Comparison of ENCODE assay signal across 21 cellular contexts in the genomic region with DNA sequence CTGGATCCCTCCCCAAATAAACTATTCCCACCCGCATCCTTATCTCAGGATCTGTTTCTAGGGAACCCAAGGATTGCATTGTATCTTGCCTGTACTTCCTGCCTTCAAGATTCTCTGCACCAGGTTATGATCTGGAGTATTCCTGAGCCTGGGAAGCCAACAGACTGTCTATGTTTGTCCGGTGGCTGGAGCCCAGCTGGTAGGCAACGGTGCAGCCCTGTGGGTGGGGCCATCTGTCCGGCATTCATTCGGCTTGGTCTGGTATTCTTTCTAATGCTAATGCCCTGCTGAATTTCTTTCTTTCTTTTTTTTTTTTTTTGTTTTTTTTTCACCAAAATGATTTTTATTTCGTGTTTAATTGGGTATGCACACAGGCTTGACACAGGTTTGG. TPM values are rescaled to one million over a fixed set of nuclear protein-coding genes. Genes with fewer than 3 reads are reported as not detected.
DNase-seq lines count a peak whose midpoint lies in the region; ATAC-seq, FAIRE-seq and TF ChIP-seq lines count a peak whose summit lies in the region.
"Had no signal": no experiment of that assay in that cellular context is flagged by ENCODE, and none has a peak within 500 bp of the region (broad histone marks: within the 10 kb centered on the region; RNA-seq: fewer than 3 reads in every experiment).

No MANE protein-coding gene starts in this region.

- no peak for TF ChIP-seq RAD21 in HepG2 (CRISPR knock-in tag; IDR thresholded peaks at IDR 0.05)

- H3K9me3 Mint-ChIP-seq in CD8-positive, alpha-beta memory T cell = no peaks in the 10 kb centered on the region

- no peaks in the 10 kb centered on the region for H3K36me3 Mint-ChIP-seq in CD8-positive, alpha-beta memory T cell

- DNase-seq in right lobe of liver (no peak), HepG2 (ENCODE audit: low spot score) (no peak), cerebellar nuclear complex (lab: John Stamatoyannopoulos, UW) (peak; percentile 15 to 45), mucosa of descending colon (no peak), upper lobe of right lung (peak; percentile 34), erythroblast (lab: John Stamatoyannopoulos, UW) (no peak)
- DNase-seq in CD8-positive, alpha-beta memory T cell = no peak
- DNase-seq: BE2C, DMS79 treated with DMSO at 0.1 percent for 48 hours, GOT3, Karpas-422, MV-4-11, NCI-H1105 treated with DMSO at 0.1 percent for 48 hours, NCI-H2029 treated with DMSO at 0.1 percent for 48 hours, NCI-H524 treated with DMSO at 0.1 percent for 48 hours had no signal

- no peak overlapping the region for H3K4me3 Mint-ChIP-seq in CD8-positive, alpha-beta memory T cell

- H3K36me3 ChIP-seq in right lobe of liver = no peaks in the 10 kb centered on the region
- no peaks in the 10 kb centered on the region for H3K36me3 ChIP-seq in HepG2 (replicated peaks in 1 of 2; ENCODE audit: control insufficient read depth in 1 of 2, insufficient read depth in 2 of 2, low read length in 2 of 2)
- H3K36me3 ChIP-seq in mucosa of descending colon (ENCODE audit: low read depth) = no peaks in the 10 kb centered on the region
- no peaks in the 10 kb centered on the region for H3K36me3 ChIP-seq in upper lobe of right lung
- H3K36me3 ChIP-seq in CD8-positive, alpha-beta memory T cell (ENCODE audit: insufficient read depth, low read length) = no peaks in the 10 kb centered on the region
- H3K36me3 ChIP-seq: BE2C, SJSA1 had no signal

- H3K4me3 ChIP-seq in right lobe of liver = no peak overlapping the region
- H3K4me3 ChIP-seq in HepG2 (replicated peaks in 1 of 3; ENCODE audit: insufficient read depth in 1 of 3, low read depth in 2 of 3, low read length in 3 of 3) = no peak overlapping the region
- H3K4me3 ChIP-seq in mucosa of descending colon = no peak overlapping the region
- H3K4me3 ChIP-seq in upper lobe of right lung = no peak overlapping the region
- no peak overlapping the region for H3K4me3 ChIP-seq in CD8-positive, alpha-beta memory T cell (ENCODE audit: low read length)
- H3K4me3 ChIP-seq: GM12878, SJSA1 had no signal

- ATAC-seq in right lobe of liver (peak in 3 of 4 donors; percentile 29 to 57 (median 33)), HepG2 (no peak), mucosa of descending colon (peak; percentile 34), upper lobe of right lung (peak; percentile 28), GM21390 (IDR thresholded peaks at IDR 0.05; ENCODE audit: unreplicated experiment) (no peak)
- ATAC-seq: GM12878, HCT116 had no signal

- no peak overlapping the region for H3K9ac ChIP-seq in HepG2 (ENCODE audit: insufficient read depth, low read depth, low read length)

- H3K27ac ChIP-seq in right lobe of liver = no peak overlapping the region
- no peak overlapping the region for H3K27ac ChIP-seq in HepG2 (ENCODE audit: extremely low read length, insufficient read depth, low read length)
- H3K27ac ChIP-seq in upper lobe of right lung = no peak overlapping the region
- H3K27ac ChIP-seq in CD8-positive, alpha-beta memory T cell (ENCODE audit: low read depth, low read length) = no peak overlapping the region
- H3K27ac ChIP-seq: SJSA1 had no signal

- no peak for TF ChIP-seq CTCF in right lobe of liver (IDR thresholded peaks at IDR 0.05)
- TF ChIP-seq CTCF in HepG2 (CRISPR knock-in tag; IDR thresholded peaks at IDR 0.05) = no peak
- no peak for TF ChIP-seq CTCF in mucosa of descending colon (IDR thresholded peaks at IDR 0.05)
- no peak for TF ChIP-seq CTCF in upper lobe of right lung (IDR thresholded peaks at IDR 0.05)

- H4K20me1 ChIP-seq in HepG2 (ENCODE audit: insufficient read depth, low read length) = no peaks in the 10 kb centered on the region

- H3K27me3 Mint-ChIP-seq in CD8-positive, alpha-beta memory T cell = peaks cover 0 to 5% of the 10 kb centered on the region in 2 donors

- H3K4me1 ChIP-seq in right lobe of liver = no peaks in the 10 kb centered on the region
- no peaks in the 10 kb centered on the region for H3K4me1 ChIP-seq in HepG2 (ENCODE audit: insufficient read depth, low read length)
- H3K4me1 ChIP-seq in mucosa of descending colon (ENCODE audit: low read depth) = no peaks in the 10 kb centered on the region
- H3K4me1 ChIP-seq in upper lobe of right lung = no peaks in the 10 kb centered on the region
- no peaks in the 10 kb centered on the region for H3K4me1 ChIP-seq in CD8-positive, alpha-beta memory T cell (ENCODE audit: insufficient read depth, low read length)
- H3K4me1 ChIP-seq: BE2C, SJSA1 had no signal

- H3K4me1 Mint-ChIP-seq in CD8-positive, alpha-beta memory T cell = no peaks in the 10 kb centered on the region

- no peak overlapping the region for H3K27ac Mint-ChIP-seq in CD8-positive, alpha-beta memory T cell

- BruUV-seq in HepG2 (replicated peaks; lab: Mats Ljungman, UMichigan) = no TSS peak

- intact Hi-C loops in right lobe of liver (cut with DNase I) (no loop called here), HepG2 (cut with micrococcal nuclease; ENCODE audit: unreplicated experiment) (no loop called here), mucosa of descending colon (cut with DNase I, micrococcal nuclease) (no loop called here), upper lobe of right lung (cut with DNase I) (no loop called here)

- WGBS in right lobe of liver (ENCODE audit: insufficient coverage, low coverage, low lambda C conversion rate, missing lambda C conversion rate) = 24% methylated on average over 6 of the region's 6 CpGs
- 21% methylated on average over 6 of the region's 6 CpGs for WGBS in HepG2 (ENCODE audit: low lambda C conversion rate)

- in situ Hi-C loops in HepG2 (cut with HindIII; ENCODE audit: extremely low pct_ligation_motif_present, low pct_unique_long_range_greater_than_20kb) = no loop called here

- H3K9me3 ChIP-seq in right lobe of liver = no peaks in the 10 kb centered on the region
- H3K9me3 ChIP-seq in HepG2 (ENCODE audit: low read length) = no peaks in the 10 kb centered on the region
- no peaks in the 10 kb centered on the region for H3K9me3 ChIP-seq in mucosa of descending colon
- no peaks in the 10 kb centered on the region for H3K9me3 ChIP-seq in upper lobe of right lung
- no peaks in the 10 kb centered on the region for H3K9me3 ChIP-seq in CD8-positive, alpha-beta memory T cell (ENCODE audit: low read length)
- H3K9me3 ChIP-seq: BE2C, SJSA1 had no signal

- H3K79me2 ChIP-seq in HepG2 (ENCODE audit: insufficient read depth, low read length) = no peaks in the 10 kb centered on the region

- no peak overlapping the region for H3K4me2 ChIP-seq in HepG2 (ENCODE audit: low read depth, low read length)

- H3K27me3 ChIP-seq in right lobe of liver (no peaks in the 10 kb centered on the region), HepG2 (ENCODE audit: control insufficient read depth in 1 of 2, insufficient read depth in 2 of 2, low read length in 2 of 2) (peaks cover 0 to 33% of the 10 kb centered on the region in 2 experiments; a peak in 4 of 5 replicates), upper lobe of right lung (no peaks in the 10 kb centered on the region)
- no peaks in the 10 kb centered on the region for H3K27me3 ChIP-seq in CD8-positive, alpha-beta memory T cell (ENCODE audit: insufficient read depth, low read length, poor library complexity, severe bottlenecking)
- H3K27me3 ChIP-seq: SJSA1 had no signal

- POLR2A ChIA-PET in HepG2 (lab: Yijun Ruan, JAX) = no interaction called here
- POLR2A ChIA-PET in CD8-positive, alpha-beta memory T cell (lab: Charles Lee) = no interaction called here

- TF ChIP-seq EP300 in HepG2 (IDR thresholded peaks at IDR 0.05; ENCODE audit: low read depth in 2 of 2, low read length in 2 of 2) (no peak), HepG2 (CRISPR knock-in tag; IDR thresholded peaks at IDR 0.05; ENCODE audit: borderline replicate concordance) (no peak)

- no peak for TF ChIP-seq POLR2A in right lobe of liver (IDR thresholded peaks at IDR 0.05)
- TF ChIP-seq POLR2A in HepG2 (IDR thresholded peaks at IDR 0.05; ENCODE audit: insufficient read depth in 1 of 2, low read depth in 2 of 2, low read length in 2 of 2) = no peak
- TF ChIP-seq POLR2A in erythroblast (IDR thresholded peaks at IDR 0.05; ENCODE audit: low read length) = no peak

- CTCF ChIA-PET in HepG2 (lab: Yijun Ruan, JAX; ENCODE audit: low intra/inter-chr PET ratio, low total read pairs) = no interaction called here
- CTCF ChIA-PET in CD8-positive, alpha-beta memory T cell (lab: Charles Lee) = no interaction called here

- FAIRE-seq in HepG2 (lab: Jason Lieb, UNC) = no peak
- FAIRE-seq: GM12878, RCC 7860 had no signal

- no peak overlapping the region for H2AFZ ChIP-seq in HepG2 (ENCODE audit: low read length)

RNA-seq across cellular contexts. Expression of a gene that starts 20.7 kb away (rescaled TPM):
- total RNA-seq in right lobe of liver = under 1 TPM in 5 of 6 experiments, not detected in 1; 0.06 to 0.22 (median 0.13) TPM
- total RNA-seq in HepG2 (2016; rRNA removed; fragmentation: Illumina TruSeq; extraction: Trizol) = not detected in 2 replicates
- not detected in 2 replicates for total RNA-seq in HepG2 (2016; cell fraction: cytosol; rRNA removed; fragmentation: Illumina TruSeq; extraction: Trizol; ENCODE audit: low read depth)
- total RNA-seq in HepG2 (2016; cell fraction: insoluble cytoplasmic fraction; rRNA removed; fragmentation: Illumina TruSeq; extraction: Trizol) = 0.17 TPM in 1 of 2 replicates, not detected in the other
- total RNA-seq in HepG2 (2016; cell fraction: membrane; rRNA removed; fragmentation: Illumina TruSeq; extraction: Trizol) = not detected in 2 replicates
- total RNA-seq in HepG2 (2016; cell fraction: nucleus; rRNA removed; fragmentation: Illumina TruSeq; extraction: Trizol) = not detected in 2 replicates
- 0.01 TPM in 1 of 2 replicates, not detected in the other for polyA plus RNA-seq in HepG2 (2011; rRNA removed)
- not detected in 2 replicates for polyA plus RNA-seq in HepG2 (2011; cell fraction: cytosol; rRNA removed)
- not detected in 2 replicates for polyA plus RNA-seq in HepG2 (2011; cell fraction: nucleus; rRNA removed)
- polyA plus RNA-seq in HepG2 (2012) = 0.64 TPM in 2 replicates
- not detected in 2 replicates for polyA plus RNA-seq in HepG2 (2016; cell fraction: cytosol; fragmentation: Illumina TruSeq; extraction: Trizol; ENCODE audit: low read depth)
- not detected in 2 replicates for polyA plus RNA-seq in HepG2 (2016; cell fraction: insoluble cytoplasmic fraction; fragmentation: Illumina TruSeq; extraction: Trizol; ENCODE audit: low read depth)
- not detected in 2 replicates for polyA plus RNA-seq in HepG2 (2016; cell fraction: membrane; fragmentation: Illumina TruSeq; extraction: Trizol; ENCODE audit: low read depth)
- polyA plus RNA-seq in HepG2 (2016; cell fraction: nucleus; fragmentation: Illumina TruSeq; extraction: Trizol; ENCODE audit: insufficient read depth, low read depth) = not detected in 2 replicates
- not detected in 2 replicates for polyA minus RNA-seq in HepG2 (2011; rRNA and poly(A)+ RNA removed; ENCODE audit: low replicate concordance)
- polyA minus RNA-seq in HepG2 (2011; cell fraction: cytosol; rRNA and poly(A)+ RNA removed) = not detected in 2 replicates
- not detected in 2 replicates for polyA minus RNA-seq in HepG2 (2011; cell fraction: nucleus; rRNA and poly(A)+ RNA removed)
- under 1 TPM in 2 of 3 donors, not detected in 1; 0.14 to 0.60 TPM for total RNA-seq in mucosa of descending colon
- total RNA-seq in upper lobe of right lung = 0.69 TPM
- total RNA-seq in CD8-positive, alpha-beta memory T cell = not detected
- polyA plus RNA-seq in CD8-positive, alpha-beta memory T cell = 0.26 TPM
- total RNA-seq: A673, SJSA1 had no signal

RNA-seq across cellular contexts. Expression of a gene that starts 37.7 kb away (rescaled TPM):
- 1 to 10 TPM in 5 of 6 experiments, under 1 TPM in 1; 0.95 to 6.4 (median 3.3) TPM for total RNA-seq in right lobe of liver
- total RNA-seq in HepG2 (2016; rRNA removed; fragmentation: Illumina TruSeq; extraction: Trizol) = 0.09 and 0.11 TPM in 2 replicates
- total RNA-seq in HepG2 (2016; cell fraction: cytosol; rRNA removed; fragmentation: Illumina TruSeq; extraction: Trizol; ENCODE audit: low read depth) = 0.09 TPM in 1 of 2 replicates, not detected in the other
- 0.10 and 0.13 TPM in 2 replicates for total RNA-seq in HepG2 (2016; cell fraction: insoluble cytoplasmic fraction; rRNA removed; fragmentation: Illumina TruSeq; extraction: Trizol)
- total RNA-seq in HepG2 (2016; cell fraction: membrane; rRNA removed; fragmentation: Illumina TruSeq; extraction: Trizol) = 0.09 and 0.21 TPM in 2 replicates
- total RNA-seq in HepG2 (2016; cell fraction: nucleus; rRNA removed; fragmentation: Illumina TruSeq; extraction: Trizol) = 0.19 TPM in 1 of 2 replicates, not detected in the other
- polyA plus RNA-seq in HepG2 (2011; rRNA removed) = 0.05 and 0.08 TPM in 2 replicates
- polyA plus RNA-seq in HepG2 (2011; cell fraction: cytosol; rRNA removed) = 0.10 and 0.11 TPM in 2 replicates
- polyA plus RNA-seq in HepG2 (2011; cell fraction: nucleus; rRNA removed) = 0.28 and 0.47 TPM in 2 replicates
- polyA plus RNA-seq in HepG2 (2012) = 0.36 and 0.56 TPM in 2 replicates
- polyA plus RNA-seq in HepG2 (2016; cell fraction: cytosol; fragmentation: Illumina TruSeq; extraction: Trizol; ENCODE audit: low read depth) = 0.11 and 0.14 TPM in 2 replicates
- polyA plus RNA-seq in HepG2 (2016; cell fraction: insoluble cytoplasmic fraction; fragmentation: Illumina TruSeq; extraction: Trizol; ENCODE audit: low read depth) = 0.13 TPM in 1 of 2 replicates, not detected in the other
- 0.24 TPM in 1 of 2 replicates, not detected in the other for polyA plus RNA-seq in HepG2 (2016; cell fraction: membrane; fragmentation: Illumina TruSeq; extraction: Trizol; ENCODE audit: low read depth)
- polyA plus RNA-seq in HepG2 (2016; cell fraction: nucleus; fragmentation: Illumina TruSeq; extraction: Trizol; ENCODE audit: insufficient read depth, low read depth) = 0.15 TPM in 1 of 2 replicates, not detected in the other
- polyA minus RNA-seq in HepG2 (2011; rRNA and poly(A)+ RNA removed; ENCODE audit: low replicate concordance) = 0.06 and 1.5 TPM in 2 replicates
- polyA minus RNA-seq in HepG2 (2011; cell fraction: cytosol; rRNA and poly(A)+ RNA removed) = 0.26 TPM in 1 of 2 replicates, not detected in the other
- 0.12 and 0.26 TPM in 2 replicates for polyA minus RNA-seq in HepG2 (2011; cell fraction: nucleus; rRNA and poly(A)+ RNA removed)
- 10 to 100 TPM in 1 of 3 donors, 1 to 10 TPM in 2; 5.8 to 16.0 (median 9.1) TPM for total RNA-seq in mucosa of descending colon
- total RNA-seq in upper lobe of right lung = 78.9 TPM
- 10 to 100 TPM; 11.9 TPM for total RNA-seq in CD8-positive, alpha-beta memory T cell
- polyA plus RNA-seq in CD8-positive, alpha-beta memory T cell = 2.8 TPM
- total RNA-seq: A673 had no signal

Comparison
In these comparisons a context has a peak if more than half of its experiments do, and no peak if none do; other contexts are left out.
1. ATAC-seq: peak in right lobe of liver (3 of 4), mucosa of descending colon (single experiment) and upper lobe of right lung (single experiment); none in HepG2 (single experiment) and GM21390 (single experiment).
2. DNase-seq: peak in cerebellar nuclear complex (2 of 2) and upper lobe of right lung (single experiment); none in right lobe of liver (0 of 3), HepG2 (single experiment), mucosa of descending colon (0 of 3), erythroblast (0 of 2) and CD8-positive, alpha-beta memory T cell (0 of 5).